In genomic region chr13:29059837-29060236, GRCh38 we compare ENCODE assay signal across 17 cellular contexts.
DNase-seq lines count a peak whose midpoint lies in the region; ATAC-seq, FAIRE-seq and TF ChIP-seq lines count a peak whose summit lies in the region.
"Had no signal": no experiment of that assay in that cellular context is flagged by ENCODE, and none has a peak within 500 bp of the region (broad histone marks: within the 10 kb centered on the region; RNA-seq: fewer than 3 reads in every experiment).

No MANE protein-coding gene starts in this region.

- H4K91ac ChIP-seq in H1 (replicated peaks; ENCODE audit: insufficient read length, low read length) = no peak overlapping the region

- no peak overlapping the region for H3K56ac ChIP-seq in H1 (replicated peaks; ENCODE audit: insufficient read length, low read depth, low read length)

- no peak overlapping the region for H3K4me3 ChIP-seq in H1 (ENCODE audit: extremely low read depth in 1 of 4, insufficient read depth in 2 of 4, low read depth in 3 of 4, low read length in 4 of 4)
- H3K4me3 ChIP-seq: GM12878, Peyer's patch had no signal

- H2BK20ac ChIP-seq in H1 (ENCODE audit: low read length) = no peak overlapping the region

- H2BK15ac ChIP-seq in H1 (ENCODE audit: low read length) = no peak overlapping the region

- no peaks in the 10 kb centered on the region for H4K20me1 ChIP-seq in H1 (replicated peaks in 1 of 2; ENCODE audit: control insufficient read depth in 1 of 2, insufficient read depth in 2 of 2, low read length in 2 of 2)

- 0 out of 2 replicates have a peak overlapping the region, but pooled peaks have one; percentile 0 for H2AFZ ChIP-seq in H1 (ENCODE audit: low read length)

- H2AK5ac ChIP-seq in H1 (ENCODE audit: low read depth, low read length) = no peak overlapping the region

- no peaks in the 10 kb centered on the region for H3K4me1 ChIP-seq in H1 (replicated peaks in 1 of 4; ENCODE audit: control insufficient read depth in 3 of 4, insufficient read depth in 4 of 4, low read length in 3 of 4)
- H3K4me1 ChIP-seq: BE2C, Peyer's patch had no signal

- CTCF ChIA-PET in H1 (lab: Charles Lee; ENCODE audit: partially characterized antibody) = interaction anchor here (3.3 kb wide), 1 partner anchor 10 kb away, joined by 10 read pairs; no protein-coding TSS in a partner anchor

- no peak overlapping the region for H3K9ac ChIP-seq in H1 (replicated peaks in 1 of 4; ENCODE audit: extremely low read depth in 1 of 4, low read depth in 3 of 4, low read length in 3 of 4)

- peaks cover 0 to 1% (median 0%) of the 10 kb centered on the region in 4 experiments; a peak in 1 of 7 replicates for H3K27me3 ChIP-seq in H1 (replicated peaks in 1 of 4; ENCODE audit: control insufficient read depth in 3 of 4, extremely low read depth in 1 of 4, insufficient read depth in 3 of 4, low read length in 3 of 4)
- H3K27me3 ChIP-seq: BE2C, Peyer's patch had no signal

- H2BK120ac ChIP-seq in H1 (replicated peaks; ENCODE audit: low read depth, low read length) = no peak overlapping the region

- no peaks in the 10 kb centered on the region for H3K36me3 ChIP-seq in H1 (ENCODE audit: control insufficient read depth in 2 of 4, insufficient read depth in 4 of 4, low read length in 3 of 4)
- H3K36me3 ChIP-seq: BE2C, Peyer's patch had no signal

- no peak for TF ChIP-seq POLR2A in H1 (IDR thresholded peaks at IDR 0.05; ENCODE audit: control extremely low read depth in 1 of 2, low read depth in 2 of 2, low read length in 2 of 2)

- ATAC-seq in GM21390 (IDR thresholded peaks at IDR 0.05; ENCODE audit: unreplicated experiment) = no peak
- ATAC-seq: GM12878, HCT116 had no signal

- peaks cover 0 to 3% of the 10 kb centered on the region in 2 experiments; a peak in 1 of 4 replicates for H3K9me3 ChIP-seq in H1 (ENCODE audit: insufficient read depth in 2 of 2, low read depth in 1 of 2, low read length in 1 of 2)
- H3K9me3 ChIP-seq: BE2C had no signal

- no peak overlapping the region for H2BK12ac ChIP-seq in H1 (ENCODE audit: low read depth, low read length)

- H4K5ac ChIP-seq in H1 (ENCODE audit: insufficient read length, low read depth, low read length) = no peak overlapping the region

- no peak overlapping the region; the same call in 1 of the 2 replicates for H4K8ac ChIP-seq in H1 (ENCODE audit: extremely low read depth, insufficient read depth, low read length)

- POLR2A ChIA-PET in H1 (lab: Charles Lee; ENCODE audit: partially characterized antibody) = no interaction called here

- no peak overlapping the region for H2BK5ac ChIP-seq in H1 (ENCODE audit: low read depth, low read length)

- FAIRE-seq in H1 (lab: Jason Lieb, UNC) = no peak
- FAIRE-seq: D721Med, GM12878, HTR-8/SVneo had no signal

- no peak overlapping the region for H3K18ac ChIP-seq in H1 (ENCODE audit: extremely low read depth, low read length)

- TF ChIP-seq EP300 in H1 (IDR thresholded peaks at IDR 0.05; ENCODE audit: borderline replicate concordance in 1 of 2, low read depth in 2 of 2, low read length in 2 of 2) = no peak

- TF ChIP-seq RAD21 in H1 (IDR thresholded peaks at IDR 0.05 in 1 of 2, conservative IDR thresholded peaks at IDR 0.05 in 1 of 2; ENCODE audit: low read depth in 2 of 2, low read length in 2 of 2) = no peak

- no peaks in the 10 kb centered on the region for H3K79me2 ChIP-seq in H1 (ENCODE audit: control insufficient read depth in 1 of 2, insufficient read depth in 2 of 2, low read length in 2 of 2)

- no peak overlapping the region for H3K23ac ChIP-seq in H1 (ENCODE audit: insufficient read length)

- no peak for TF ChIP-seq CTCF in H1 (IDR thresholded peaks at IDR 0.05; ENCODE audit: control extremely low read depth in 1 of 3, insufficient read depth in 1 of 3, low read depth in 1 of 3, low read length in 3 of 3)

- DNase-seq in COR-L47 (lab: John Stamatoyannopoulos, UW) = peak; percentile 11
- DNase-seq in DMS 273 treated with DMSO at 0.1 percent for 48 hours (lab: John Stamatoyannopoulos, UW) = peak; percentile 93
- DNase-seq in NCI-H345 (lab: John Stamatoyannopoulos, UW) = peak; percentile 80
- no peak for DNase-seq in H1 (ENCODE audit: low read depth in 1 of 2, low spot score in 2 of 2)
- no peak for DNase-seq in globus pallidus (ENCODE audit: low spot score)
- no peak for DNase-seq in effector CD8-positive, alpha-beta T cell (lab: John Stamatoyannopoulos, UW)
- DNase-seq: BE2C; CD4-positive, alpha-beta memory T cell; NCI-H1436; NCI-H82; Peyer's patch; SIG-M5 had no signal

- no peaks in the 10 kb centered on the region for H3K79me1 ChIP-seq in H1 (ENCODE audit: low read depth, low read length)

- H3K4me2 ChIP-seq in H1 (ENCODE audit: insufficient read depth in 1 of 2, low read depth in 2 of 2, low read length in 2 of 2) = no peak overlapping the region

- H3K4ac ChIP-seq in H1 (replicated peaks; ENCODE audit: insufficient read length, low read depth, low read length) = no peak overlapping the region

- WGBS in H1 (ENCODE audit: extremely low coverage in 1 of 2, insufficient coverage in 1 of 2, insufficient read length in 1 of 2, insufficient replicate concordance in 2 of 2, low coverage in 1 of 2, low lambda C conversion rate in 2 of 2, missing lambda C conversion rate in 1 of 2), 2 experiments = 100% methylated on average over 1 of the region's 1 CpG; no CpG with 5 or more reads in 1 of the 2 experiments

- H3K14ac ChIP-seq in H1 (ENCODE audit: insufficient read length) = peak overlapping the region; percentile 57

- no peaks in the 10 kb centered on the region for H3K23me2 ChIP-seq in H1 (ENCODE audit: low read depth, low read length)

- H3K27ac ChIP-seq in H1 (ENCODE audit: low read depth, low read length) = no peak overlapping the region
- H3K27ac ChIP-seq: Peyer's patch had no signal

TF ChIP-seq in H1, 55 proteins besides CTCF, POLR2A, EP300 and RAD21:
- TF ChIP-seq JUND (IDR thresholded peaks at IDR 0.05; ENCODE audit: low read length) (no peak), EZH2 (IDR thresholded peaks at IDR 0.05; ENCODE audit: low read depth, low read length, severe bottlenecking) (no peak), ZNF274 (IDR thresholded peaks at IDR 0.05; ENCODE audit: borderline replicate concordance, extremely low read depth, low read length) (no peak), GTF2F1 (IDR thresholded peaks at IDR 0.05; ENCODE audit: borderline replicate concordance, low read depth, low read length) (no peak)
TF ChIP-seq in H1: peak in this region for 0.

Comparison
In these comparisons a context has a peak if more than half of its experiments do, and no peak if none do; other contexts are left out.
1. DNase-seq: peak in COR-L47 (single experiment), DMS 273 treated with DMSO at 0.1 percent for 48 hours (single experiment) and NCI-H345 (single experiment); none in H1 (0 of 2), globus pallidus (single experiment) and effector CD8-positive, alpha-beta T cell (single experiment).